In the genomic region with DNA sequence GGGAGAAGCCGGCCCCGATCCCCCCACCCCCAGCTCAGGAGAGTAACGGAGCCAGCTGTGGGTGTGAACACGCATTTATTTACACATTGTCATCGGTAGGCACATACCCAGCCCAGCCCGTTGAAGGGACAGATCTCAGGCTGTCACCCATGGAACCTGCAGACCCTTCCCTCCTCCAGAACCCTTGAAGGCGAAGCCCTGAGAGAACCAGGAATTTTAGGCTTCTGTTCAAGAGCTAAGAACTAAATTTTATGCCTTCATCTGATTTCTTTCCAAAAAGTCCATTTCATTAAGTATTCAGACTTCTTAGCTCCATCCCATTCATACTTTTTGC, we compare ENCODE assay signal across 8 cellular contexts. TPM values are rescaled to one million over a fixed set of nuclear protein-coding genes. Genes with fewer than 3 reads are reported as not detected.
DNase-seq lines count a peak whose midpoint lies in the region; ATAC-seq and TF ChIP-seq lines count a peak whose summit lies in the region.

No MANE protein-coding gene starts in this region.

- H3K27me3 Mint-ChIP-seq in stimulated activated naive B cell treated with anti-CD40 and anti-IgM and Interleukin-4, amounts not matched to agents 10 μg/mL and 1 μg/mL and 100 μg/mL, for 72 hours, result peaks cover 5 to 7% of the 10 kb centered on the region in 2 donors

- H3K36me3 Mint-ChIP-seq in stimulated activated naive B cell treated with anti-CD40 and anti-IgM and Interleukin-4, amounts not matched to agents 10 μg/mL and 1 μg/mL and 100 μg/mL, for 72 hours, result peaks cover 19 to 34% of the 10 kb centered on the region in 2 donors

- H3K4me1 ChIP-seq in SJSA1 (replicated peaks) (peaks cover 38% of the 10 kb centered on the region), gastroesophageal sphincter (peaks cover 0 to 53% (median 28%) of the 10 kb centered on the region in 3 donors)

- H3K9me3 ChIP-seq in SJSA1 (replicated peaks) (no peaks in the 10 kb centered on the region; the same call in 1 of the 2 replicates), gastroesophageal sphincter (no peaks in the 10 kb centered on the region)

- TF ChIP-seq EP300 in gastroesophageal sphincter (IDR thresholded peaks at IDR 0.05), result no peak

- TF ChIP-seq CTCF in gastroesophageal sphincter (IDR thresholded peaks at IDR 0.05), result no peak

- H3K27ac ChIP-seq in SJSA1 (peak overlapping the region; percentile 41), gastroesophageal sphincter (peak overlapping the region; percentile 10 to 96 (median 90))

- DNase-seq in activated CD4-positive, CD25-positive, alpha-beta regulatory T cell treated with anti-CD3 and anti-CD28 coated beads, Interleukin-2, amount 50 U/mL, for 72 hours, result no peak
- DNase-seq in SJSA1 (ENCODE audit: low read depth in 1 of 2, low spot score in 2 of 2) (no peak), hepatic stellate cell (ENCODE audit: low spot score) (no peak), DMS 273 (lab: John Stamatoyannopoulos, UW; ENCODE audit: unreplicated experiment) (no peak)
- no peak for DNase-seq in stimulated activated naive B cell treated with anti-CD40 and anti-IgM and Interleukin-4, amounts not matched to agents 10 μg/mL and 1 μg/mL and 100 μg/mL, for 72 hours

- peak overlapping the region; percentile 94 to 97 for H3K4me3 Mint-ChIP-seq in stimulated activated naive B cell treated with anti-CD40 and anti-IgM and Interleukin-4, amounts not matched to agents 10 μg/mL and 1 μg/mL and 100 μg/mL, for 72 hours

- peak overlapping the region; percentile 74 for H3K4me3 ChIP-seq in SJSA1
- H3K4me3 ChIP-seq in gastroesophageal sphincter, result peak overlapping the region; percentile 84 to 97

- H3K4me1 Mint-ChIP-seq in stimulated activated naive B cell treated with anti-CD40 and anti-IgM and Interleukin-4, amounts not matched to agents 10 μg/mL and 1 μg/mL and 100 μg/mL, for 72 hours, result peaks cover 30 to 50% of the 10 kb centered on the region in 2 donors

- peak; percentile 5 to 6 for ATAC-seq in activated CD4-positive, CD25-positive, alpha-beta regulatory T cell treated with anti-CD3 and anti-CD28 coated beads, Interleukin-2, amount 50 U/mL, for 24 hours
- ATAC-seq in gastroesophageal sphincter, result peak; percentile 1
- ATAC-seq in stimulated activated naive B cell treated with anti-CD40 and anti-IgM and Interleukin-4, amounts not matched to agents 10 μg/mL and 1 μg/mL and 100 μg/mL, for 72 hours (replicated peaks), result peak; percentile 6 to 9
- no peak for ATAC-seq in GM21423 (IDR thresholded peaks at IDR 0.05; ENCODE audit: unreplicated experiment)

- H3K27me3 ChIP-seq in SJSA1 (replicated peaks) (no peaks in the 10 kb centered on the region), gastroesophageal sphincter (no peaks in the 10 kb centered on the region)

- H3K27ac Mint-ChIP-seq in stimulated activated naive B cell treated with anti-CD40 and anti-IgM and Interleukin-4, amounts not matched to agents 10 μg/mL and 1 μg/mL and 100 μg/mL, for 72 hours, result peak overlapping the region; percentile 98

- TF ChIP-seq POLR2A in gastroesophageal sphincter (IDR thresholded peaks at IDR 0.05), result no peak

- peaks cover 2 to 4% of the 10 kb centered on the region in 2 donors for H3K9me3 Mint-ChIP-seq in stimulated activated naive B cell treated with anti-CD40 and anti-IgM and Interleukin-4, amounts not matched to agents 10 μg/mL and 1 μg/mL and 100 μg/mL, for 72 hours

- 0 to 4% methylated on average over 1 to 2 of the region's 7 CpGs for WGBS in gastroesophageal sphincter (ENCODE audit: low coverage in 1 of 2), 2 donors

- H3K36me3 ChIP-seq in SJSA1, result peaks cover 38% of the 10 kb centered on the region
- H3K36me3 ChIP-seq in gastroesophageal sphincter, result peaks cover 0 to 22% of the 10 kb centered on the region in 2 donors

RNA-seq across cellular contexts. Expression of gene BRMS1, which starts 0.4 kb away (rescaled TPM):
- 170 and 189 TPM in 2 replicates for total RNA-seq in SJSA1 (2014; rRNA removed; shearing (Covaris generic))
- total RNA-seq in gastroesophageal sphincter, result 10 to 100 TPM; 26.6 to 44.2 (median 35.5) TPM

RNA-seq across cellular contexts. Expression of gene B4GAT1, which starts 2.1 kb away (rescaled TPM):
- total RNA-seq in SJSA1 (2014; rRNA removed; shearing (Covaris generic)), result 44.1 and 46.5 TPM in 2 replicates
- 10 to 100 TPM; 39.7 to 62.0 (median 47.6) TPM for total RNA-seq in gastroesophageal sphincter

RNA-seq across cellular contexts. Expression of gene RIN1, which starts 9.0 kb away (rescaled TPM):
- 44.9 and 58.0 TPM in 2 replicates for total RNA-seq in SJSA1 (2014; rRNA removed; shearing (Covaris generic))
- total RNA-seq in gastroesophageal sphincter, result 1 to 10 TPM; 3.8 to 9.3 (median 4.7) TPM

RNA-seq across cellular contexts. Expression of gene SLC29A2, which starts 26.3 kb away (rescaled TPM):
- total RNA-seq in SJSA1 (2014; rRNA removed; shearing (Covaris generic)), result not detected in 2 replicates
- total RNA-seq in gastroesophageal sphincter, result 1 to 10 TPM in 2 of 4 donors, under 1 TPM in 2; 0.27 to 3.2 (median 1.2) TPM

RNA-seq across cellular contexts. Expression of gene CD248, which starts 28.4 kb away (rescaled TPM):
- 576 and 629 TPM in 2 replicates for total RNA-seq in SJSA1 (2014; rRNA removed; shearing (Covaris generic))
- 10 to 100 TPM; 23.1 to 68.2 (median 27.0) TPM for total RNA-seq in gastroesophageal sphincter
